In the genomic region with DNA sequence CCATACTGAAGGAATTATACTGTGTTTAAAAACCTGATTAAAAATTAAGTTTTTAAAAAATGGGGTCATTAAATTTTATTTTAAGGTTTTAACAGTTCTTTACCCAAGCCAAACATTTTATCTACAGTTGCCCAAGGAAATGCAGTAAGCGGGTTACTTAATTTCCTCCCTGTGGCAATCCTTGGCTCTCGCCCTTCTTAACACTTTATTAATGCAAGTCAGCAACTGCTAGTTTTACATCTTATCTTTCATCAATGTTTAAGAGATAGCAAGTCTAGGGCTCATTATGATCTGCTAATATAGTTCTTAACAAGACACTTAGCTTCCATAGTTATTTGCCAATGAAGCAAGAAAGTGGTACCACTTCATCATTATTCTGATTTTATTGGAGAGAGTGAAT, we compare ENCODE assay signal across 2 cellular contexts.
DNase-seq lines count a peak whose midpoint lies in the region; ATAC-seq lines count a peak whose summit lies in the region.
"Not testable (repeated sequence)": the region's sequence is repeated elsewhere in the genome, so short reads cannot be mapped to it uniquely, and the experiment has no call there.

No MANE protein-coding gene starts in this region.

- H3K4me3 ChIP-seq in naive thymus-derived CD4-positive, alpha-beta T cell (ENCODE audit: low read length) = not testable (repeated sequence)

- CTCF ChIA-PET in naive thymus-derived CD4-positive, alpha-beta T cell (lab: Charles Lee) = not testable (repeated sequence)

- not testable (repeated sequence) for H3K4me3 Mint-ChIP-seq in central memory CD8-positive, alpha-beta T cell; naive thymus-derived CD4-positive, alpha-beta T cell

- H3K27me3 ChIP-seq in naive thymus-derived CD4-positive, alpha-beta T cell (ENCODE audit: control insufficient read depth in 2 of 2, insufficient read depth in 2 of 2, low read length in 2 of 2) = not testable (repeated sequence)

- H3K9me3 Mint-ChIP-seq in central memory CD8-positive, alpha-beta T cell; naive thymus-derived CD4-positive, alpha-beta T cell: not testable (repeated sequence)

- not testable (repeated sequence) for H3K36me3 Mint-ChIP-seq in central memory CD8-positive, alpha-beta T cell (ENCODE audit: insufficient read depth); naive thymus-derived CD4-positive, alpha-beta T cell

- not testable (repeated sequence) for DNase-seq in central memory CD8-positive, alpha-beta T cell (ENCODE audit: low spot score in 2 of 2); naive thymus-derived CD4-positive, alpha-beta T cell

- POLR2A ChIA-PET in naive thymus-derived CD4-positive, alpha-beta T cell (lab: Charles Lee) = not testable (repeated sequence)

- not testable (repeated sequence) for H3K36me3 ChIP-seq in naive thymus-derived CD4-positive, alpha-beta T cell (ENCODE audit: control insufficient read depth in 2 of 3, insufficient read depth in 3 of 3, low read length in 3 of 3)

- not testable (repeated sequence) for H3K9me3 ChIP-seq in naive thymus-derived CD4-positive, alpha-beta T cell (ENCODE audit: control insufficient read depth in 2 of 3, low read length in 3 of 3)

- H3K4me1 ChIP-seq in naive thymus-derived CD4-positive, alpha-beta T cell (ENCODE audit: control insufficient read depth in 2 of 2, insufficient read depth in 2 of 2, low read length in 2 of 2) = not testable (repeated sequence)

- H3K4me1 Mint-ChIP-seq in central memory CD8-positive, alpha-beta T cell; naive thymus-derived CD4-positive, alpha-beta T cell: not testable (repeated sequence)

- intact Hi-C loops in naive thymus-derived CD4-positive, alpha-beta T cell (cut with micrococcal nuclease) = not testable (repeated sequence)

- not testable (repeated sequence) for H3K27ac Mint-ChIP-seq in central memory CD8-positive, alpha-beta T cell (ENCODE audit: low read depth); naive thymus-derived CD4-positive, alpha-beta T cell

- not testable (repeated sequence) for H3K27me3 Mint-ChIP-seq in central memory CD8-positive, alpha-beta T cell; naive thymus-derived CD4-positive, alpha-beta T cell

- peak; percentile 36 for ATAC-seq in central memory CD8-positive, alpha-beta T cell (replicated peaks; ENCODE audit: extremely low read depth, poor library complexity, severe bottlenecking)
- peak; percentile 53 for ATAC-seq in naive thymus-derived CD4-positive, alpha-beta T cell

- H3K27ac ChIP-seq in naive thymus-derived CD4-positive, alpha-beta T cell (ENCODE audit: low read depth, low read length) = not testable (repeated sequence)
